Comparison of ENCODE assay signal across 8 cellular contexts in genomic region chr7:130921391-130922180, GRCh38.
A peak's percentile ranks its signal among the peaks of the same experiment; 100 is the strongest.
DNase-seq lines count a peak whose midpoint lies in the region; ATAC-seq, FAIRE-seq and TF ChIP-seq lines count a peak whose summit lies in the region.

No MANE protein-coding gene starts in this region.

- H4K20me1 ChIP-seq in GM12878 (ENCODE audit: control insufficient read depth, insufficient read depth): peaks cover 6% of the 10 kb centered on the region

- CTCF ChIA-PET in GM12878 (lab: Yijun Ruan, JAX): interaction anchor here (1.2 to 3.5 kb wide), 8 partner anchors 9 to 119 kb away, joined by 3 to 12 read pairs (median 4); no protein-coding TSS in a partner anchor

- H3K27me3 ChIP-seq in GM12878 (replicated peaks in 1 of 2; ENCODE audit: control insufficient read depth in 2 of 2, insufficient read depth in 2 of 2, low read length in 1 of 2) (no peaks in the 10 kb centered on the region), stomach smooth muscle (ENCODE audit: control insufficient read depth in 1 of 2, insufficient read depth in 2 of 2, low read length in 2 of 2) (no peaks in the 10 kb centered on the region)

- no peak for TF ChIP-seq RAD21 in GM12878 (IDR thresholded peaks at IDR 0.05; ENCODE audit: insufficient read depth, low read depth, low read length)

- in situ Hi-C loops in GM12878 (cut with MboI): no loop called here

- H3K36me3 ChIP-seq in GM12878 (ENCODE audit: control insufficient read depth in 2 of 2, insufficient read depth in 2 of 2, low read length in 1 of 2) (peaks cover 20 to 35% of the 10 kb centered on the region in 2 experiments), stomach smooth muscle (ENCODE audit: control insufficient read depth in 2 of 2, insufficient read depth in 2 of 2, low read length in 2 of 2) (peaks cover 0 to 2% of the 10 kb centered on the region in 2 donors)

- 95% methylated on average over 23 of the region's 23 CpGs for WGBS in GM12878 (ENCODE audit: insufficient coverage, insufficient replicate concordance, low lambda C conversion rate, missing lambda C conversion rate)

- no peak overlapping the region for H3K9ac ChIP-seq in GM12878 (ENCODE audit: control insufficient read depth, insufficient read depth, low read length)
- H3K9ac ChIP-seq in stomach smooth muscle (ENCODE audit: low read length in 2 of 2): peak overlapping the region; percentile 44 to 63

- peaks cover 19% of the 10 kb centered on the region for H3K4me1 ChIP-seq in GM12878 (ENCODE audit: control insufficient read depth, insufficient read depth, low read length)
- peaks cover 20% of the 10 kb centered on the region for H3K4me1 ChIP-seq in stomach smooth muscle (ENCODE audit: control insufficient read depth, insufficient read depth, low read length)

- ATAC-seq in activated T-cell treated with anti-CD3 and anti-CD28 coated beads, Interleukin-2, amount 50 U/mL, for 4 hours: no peak
- ATAC-seq in GM12878 (no peak), left colon (peak; percentile 49)
- no peak for ATAC-seq in stimulated activated memory B cell treated with anti-CD40 and anti-IgM and Interleukin-4, amounts not matched to agents 10 μg/mL and 1 μg/mL and 100 μg/mL, for 72 hours

- H3K4me3 ChIP-seq in GM12878 (no peak overlapping the region), stomach smooth muscle (ENCODE audit: low read length in 2 of 2) (peak overlapping the region; percentile 28 to 70)

- no TSS peak for BruUV-seq in GM12878 (replicated peaks; lab: Mats Ljungman, UMichigan)

- no peaks in the 10 kb centered on the region for H3K27me3 Mint-ChIP-seq in activated T-cell treated with anti-CD3 and anti-CD28 coated beads, Interleukin-2, amount 50 U/mL, for 24 hours
- no peaks in the 10 kb centered on the region for H3K27me3 Mint-ChIP-seq in activated T-cell treated with anti-CD3 and anti-CD28 coated beads, Interleukin-2, amount 50 U/mL, for 4 hours (ENCODE audit: low read depth)
- H3K27me3 Mint-ChIP-seq in stimulated activated memory B cell treated with anti-CD40 and anti-IgM and Interleukin-4, amounts not matched to agents 10 μg/mL and 1 μg/mL and 100 μg/mL, for 72 hours: no peaks in the 10 kb centered on the region

- H2AFZ ChIP-seq in GM12878 (ENCODE audit: control insufficient read depth, low read depth, low read length): no peak overlapping the region

- intact Hi-C loops in GM12878 (cut with micrococcal nuclease; ENCODE audit: unreplicated experiment): no loop called here
- intact Hi-C loops in left colon (cut with DNase I, micrococcal nuclease): no loop called here

- H3K27ac ChIP-seq in GM12878 (ENCODE audit: control insufficient read depth, insufficient read depth): no peak overlapping the region
- H3K27ac ChIP-seq in stomach smooth muscle (ENCODE audit: low read length): peak overlapping the region; percentile 82

- 0 out of 2 replicates have a peak, but pooled peaks have one; percentile 16 for TF ChIP-seq POLR2A in GM12878 (IDR thresholded peaks at IDR 0.05; ENCODE audit: low read depth, low read length)

- H3K36me3 Mint-ChIP-seq in activated T-cell treated with anti-CD3 and anti-CD28 coated beads, Interleukin-2, amount 50 U/mL, for 24 hours (ENCODE audit: low read depth): peaks cover 100% of the 10 kb centered on the region
- H3K36me3 Mint-ChIP-seq in activated T-cell treated with anti-CD3 and anti-CD28 coated beads, Interleukin-2, amount 50 U/mL, for 4 hours (ENCODE audit: insufficient read depth): peaks cover 71% of the 10 kb centered on the region
- peaks cover 25% of the 10 kb centered on the region for H3K36me3 Mint-ChIP-seq in stimulated activated memory B cell treated with anti-CD40 and anti-IgM and Interleukin-4, amounts not matched to agents 10 μg/mL and 1 μg/mL and 100 μg/mL, for 72 hours

- SMC1A ChIA-PET in GM12878 (lab: Charles Lee; ENCODE audit: uncharacterized antibody, unreplicated experiment): interaction anchor here (0.9 to 3.3 kb wide), 6 partner anchors 8 to 37 kb away, joined by 3 to 21 read pairs (median 6); no protein-coding TSS in a partner anchor

- FAIRE-seq in GM12878 (lab: Jason Lieb, UNC): no peak

- no peak for TF ChIP-seq CTCF in GM12878 (IDR thresholded peaks at IDR 0.05 in 2 of 3, conservative IDR thresholded peaks at IDR 0.05 in 1 of 3; ENCODE audit: control insufficient read depth in 2 of 3, extremely low read depth in 1 of 3, insufficient read depth in 1 of 3, low read depth in 3 of 3, low read length in 3 of 3)

- peaks cover 78% of the 10 kb centered on the region for H3K79me2 ChIP-seq in GM12878 (ENCODE audit: control insufficient read depth, insufficient read depth, low read length)

- no peak for DNase-seq in activated T-cell treated with anti-CD3 and anti-CD28 coated beads, Interleukin-2, amount 50 U/mL, for 24 hours
- DNase-seq in activated T-cell treated with anti-CD3 and anti-CD28 coated beads, Interleukin-2, amount 50 U/mL, for 4 hours: no peak
- DNase-seq in GM12878 (ENCODE audit: low read depth, low spot score) (no peak), left colon (peak; percentile 50 to 65), D341Med (ENCODE audit: low spot score) (no peak)
- no peak for DNase-seq in activated CD4-positive, alpha-beta T cell treated with anti-CD3 and anti-CD28 coated beads for 4 hours

- POLR2A ChIA-PET in GM12878 (lab: Charles Lee): interaction anchor here (1.1 to 1.3 kb wide), 2 partner anchors 28 to 36 kb away, joined by 3 to 4 read pairs; no protein-coding TSS in a partner anchor

- H3K9me3 ChIP-seq in GM12878 (replicated peaks; ENCODE audit: control insufficient read depth, insufficient read depth, low read length): no peaks in the 10 kb centered on the region
- no peaks in the 10 kb centered on the region for H3K9me3 ChIP-seq in stomach smooth muscle (ENCODE audit: control insufficient read depth in 2 of 2, low read length in 2 of 2)

- no peaks in the 10 kb centered on the region for H3K9me3 Mint-ChIP-seq in activated T-cell treated with anti-CD3 and anti-CD28 coated beads, Interleukin-2, amount 50 U/mL, for 24 hours
- H3K9me3 Mint-ChIP-seq in activated T-cell treated with anti-CD3 and anti-CD28 coated beads, Interleukin-2, amount 50 U/mL, for 4 hours: no peaks in the 10 kb centered on the region
- no peaks in the 10 kb centered on the region for H3K9me3 Mint-ChIP-seq in stimulated activated memory B cell treated with anti-CD40 and anti-IgM and Interleukin-4, amounts not matched to agents 10 μg/mL and 1 μg/mL and 100 μg/mL, for 72 hours

- peak overlapping the region; percentile 13 for H3K4me3 Mint-ChIP-seq in activated T-cell treated with anti-CD3 and anti-CD28 coated beads, Interleukin-2, amount 50 U/mL, for 24 hours
- no peak overlapping the region for H3K4me3 Mint-ChIP-seq in activated T-cell treated with anti-CD3 and anti-CD28 coated beads, Interleukin-2, amount 50 U/mL, for 4 hours
- H3K4me3 Mint-ChIP-seq in stimulated activated memory B cell treated with anti-CD40 and anti-IgM and Interleukin-4, amounts not matched to agents 10 μg/mL and 1 μg/mL and 100 μg/mL, for 72 hours: no peak overlapping the region

- no peak overlapping the region for H3K4me2 ChIP-seq in GM12878 (ENCODE audit: control insufficient read depth, insufficient read depth)

- RAD21 ChIA-PET in GM12878 (lab: Charles Lee; ENCODE audit: unreplicated experiment): interaction anchor here (0.7 to 1.8 kb wide), 3 partner anchors 8 to 1075 kb away, joined by 3 to 10 read pairs (median 5); no protein-coding TSS in a partner anchor

- TF ChIP-seq EP300 in GM12878 (IDR thresholded peaks at IDR 0.05; ENCODE audit: borderline replicate concordance in 1 of 2, control insufficient read depth in 1 of 2, low read depth in 2 of 2, low read length in 2 of 2): no peak

- H3K27ac Mint-ChIP-seq in activated T-cell treated with anti-CD3 and anti-CD28 coated beads, Interleukin-2, amount 50 U/mL, for 24 hours: peak overlapping the region; percentile 99
- H3K27ac Mint-ChIP-seq in stimulated activated memory B cell treated with anti-CD40 and anti-IgM and Interleukin-4, amounts not matched to agents 10 μg/mL and 1 μg/mL and 100 μg/mL, for 72 hours: no peak overlapping the region

- peaks cover 97% of the 10 kb centered on the region for H3K4me1 Mint-ChIP-seq in activated T-cell treated with anti-CD3 and anti-CD28 coated beads, Interleukin-2, amount 50 U/mL, for 24 hours (ENCODE audit: low read depth)
- peaks cover 96% of the 10 kb centered on the region for H3K4me1 Mint-ChIP-seq in activated T-cell treated with anti-CD3 and anti-CD28 coated beads, Interleukin-2, amount 50 U/mL, for 4 hours (ENCODE audit: low read depth)
- peaks cover 56% of the 10 kb centered on the region for H3K4me1 Mint-ChIP-seq in stimulated activated memory B cell treated with anti-CD40 and anti-IgM and Interleukin-4, amounts not matched to agents 10 μg/mL and 1 μg/mL and 100 μg/mL, for 72 hours

TF ChIP-seq in GM12878, 131 proteins besides CTCF, POLR2A, EP300 and RAD21:
- 0 out of 2 replicates have a peak, but pooled peaks have one; percentile 7 for TF ChIP-seq POLR2AphosphoS5 (IDR thresholded peaks at IDR 0.05; ENCODE audit: low read length)
- TF ChIP-seq IRF3 (IDR thresholded peaks at IDR 0.05): no peak
- TF ChIP-seq USF2 (IDR thresholded peaks at IDR 0.05; ENCODE audit: borderline replicate concordance, low read depth, low read length): no peak
- TF ChIP-seq GATAD2B (conservative IDR thresholded peaks at IDR 0.05; ENCODE audit: low read depth): no peak
TF ChIP-seq in GM12878: peak in this region for 1.

Comparison
In these comparisons a context has a peak if more than half of its experiments do, and no peak if none do; other contexts are left out.
1. DNase-seq: peak in left colon (2 of 2); none in activated T-cell treated with anti-CD3 and anti-CD28 coated beads, Interleukin-2, amount 50 U/mL, for 24 hours (single experiment), activated T-cell treated with anti-CD3 and anti-CD28 coated beads, Interleukin-2, amount 50 U/mL, for 4 hours (single experiment), GM12878 (single experiment), activated CD4-positive, alpha-beta T cell treated with anti-CD3 and anti-CD28 coated beads for 4 hours (0 of 2) and D341Med (single experiment).